ENCODE assay signal across 8 cellular contexts in the genomic region with DNA sequence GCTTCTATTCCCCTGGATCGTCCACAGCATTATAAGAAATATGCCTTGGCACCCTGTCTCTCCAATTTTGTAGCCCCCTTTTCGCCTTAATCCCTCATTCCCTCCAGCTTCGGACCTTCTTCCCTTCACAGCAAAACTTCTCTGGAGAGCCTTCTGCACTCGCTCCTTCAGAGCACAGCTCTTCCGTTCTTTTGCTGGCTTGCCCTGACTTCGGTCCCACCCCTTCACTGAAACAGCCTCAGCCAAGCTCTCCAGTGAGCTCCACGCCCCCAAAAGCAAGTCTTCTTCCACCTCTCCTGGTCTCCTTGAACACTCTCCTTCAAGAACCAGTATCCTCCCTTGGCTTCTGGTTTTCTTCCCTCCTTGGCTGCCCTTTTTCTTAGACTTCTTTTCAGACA. TPM values are rescaled to one million over a fixed set of nuclear protein-coding genes. Genes with fewer than 3 reads are reported as not detected.
DNase-seq lines count a peak whose midpoint lies in the region; ATAC-seq and TF ChIP-seq lines count a peak whose summit lies in the region.

No MANE protein-coding gene starts in this region.

- no peaks in the 10 kb centered on the region for H3K9me3 ChIP-seq in ascending aorta

- ATAC-seq in GM19324 (IDR thresholded peaks at IDR 0.05; ENCODE audit: low FRiP score, unreplicated experiment) (no peak), GM21528 (IDR thresholded peaks at IDR 0.05; ENCODE audit: low FRiP score, unreplicated experiment) (no peak)

- H3K36me3 ChIP-seq in ascending aorta (no peaks in the 10 kb centered on the region), kidney epithelial cell (ENCODE audit: control insufficient read depth, insufficient read depth, low read length) (no peaks in the 10 kb centered on the region)

- TF ChIP-seq CTCF in ascending aorta (IDR thresholded peaks at IDR 0.05) = no peak
- no peak for TF ChIP-seq CTCF in kidney epithelial cell (IDR thresholded peaks at IDR 0.05; ENCODE audit: insufficient read depth, low read length, poor library complexity, severe bottlenecking)

- peaks cover 15% of the 10 kb centered on the region for H3K27me3 Mint-ChIP-seq in T-helper 2 cell treated with Interferon-gamma antibody and Interleukin-4, amounts not matched to agents 5 μg/mL and 100 μg/mL, for 36 hours (ENCODE audit: low read depth)

- H3K9me3 Mint-ChIP-seq in T-helper 2 cell treated with Interferon-gamma antibody and Interleukin-4, amounts not matched to agents 5 μg/mL and 100 μg/mL, for 36 hours = no peaks in the 10 kb centered on the region

- peak overlapping the region; percentile 82 for H3K4me3 Mint-ChIP-seq in T-helper 2 cell treated with Interferon-gamma antibody and Interleukin-4, amounts not matched to agents 5 μg/mL and 100 μg/mL, for 36 hours

- no peaks in the 10 kb centered on the region for H3K27me3 ChIP-seq in ascending aorta
- no peaks in the 10 kb centered on the region for H3K27me3 ChIP-seq in kidney epithelial cell (ENCODE audit: control insufficient read depth, insufficient read depth, low read length)

- H3K4me3 ChIP-seq in ascending aorta (peak overlapping the region; percentile 72 to 95), kidney epithelial cell (ENCODE audit: low read depth, low read length) (peak overlapping the region; percentile 92)

- H3K27ac Mint-ChIP-seq in T-helper 2 cell treated with Interferon-gamma antibody and Interleukin-4, amounts not matched to agents 5 μg/mL and 100 μg/mL, for 36 hours = peak overlapping the region; percentile 66

- H3K27ac ChIP-seq in ascending aorta (peak overlapping the region in 1 of 2 donors; percentile 79), substantia nigra (ENCODE audit: low read depth, low read length, poor library complexity, severe bottlenecking) (peak overlapping the region; percentile 51)

- peaks cover 4 to 8% of the 10 kb centered on the region in 2 donors for H3K4me1 ChIP-seq in ascending aorta

- intact Hi-C loops in ascending aorta (cut with DNase I) = no loop called here

- peaks cover 6% of the 10 kb centered on the region for H3K36me3 Mint-ChIP-seq in T-helper 2 cell treated with Interferon-gamma antibody and Interleukin-4, amounts not matched to agents 5 μg/mL and 100 μg/mL, for 36 hours (ENCODE audit: low read depth)

- no peak for DNase-seq in T-helper 2 cell treated with Interferon-gamma antibody and Interleukin-4, amounts not matched to agents 5 μg/mL and 100 μg/mL, for 36 hours (ENCODE audit: low spot score)
- no peak for DNase-seq in T-helper 2 cell
- DNase-seq in ascending aorta (ENCODE audit: low spot score in 2 of 2) = peak in 1 of 2 donors; percentile 54
- DNase-seq in kidney epithelial cell (ENCODE audit: low read depth) = no peak
- no peak for DNase-seq in substantia nigra (lab: John Stamatoyannopoulos, UW)
- no peak for DNase-seq in effector CD4-positive, alpha-beta T cell

- H3K4me1 Mint-ChIP-seq in T-helper 2 cell treated with Interferon-gamma antibody and Interleukin-4, amounts not matched to agents 5 μg/mL and 100 μg/mL, for 36 hours (ENCODE audit: low read depth) = peaks cover 34% of the 10 kb centered on the region

RNA-seq across cellular contexts. Expression of a gene that starts 1.5 kb away (rescaled TPM):
- total RNA-seq in ascending aorta = 4.9 TPM
- total RNA-seq in kidney epithelial cell = 185 and 210 TPM in 2 replicates

Comparison
In these comparisons a context has a peak if more than half of its experiments do, and no peak if none do; other contexts are left out.
1. RNA of a gene that starts 1.5 kb away (total RNA-seq): 185 to 210 TPM in kidney epithelial cell; 4.9 TPM in ascending aorta (single experiment); every median in the first group is over 10 times any median in the second.